ENCODE assay signal across 10 cellular contexts in genomic region chr2:106098081-106098480, GRCh38.
DNase-seq lines count a peak whose midpoint lies in the region; ATAC-seq and TF ChIP-seq lines count a peak whose summit lies in the region.
"Had no signal": no experiment of that assay in that cellular context is flagged by ENCODE, and none has a peak within 500 bp of the region (broad histone marks: within the 10 kb centered on the region; RNA-seq: fewer than 3 reads in every experiment).

No MANE protein-coding gene starts in this region.

- no peaks in the 10 kb centered on the region for H3K27me3 Mint-ChIP-seq in activated T-cell treated with anti-CD3 and anti-CD28 coated beads, Interleukin-2, amount 50 U/mL, for 24 hours
- H3K27me3 Mint-ChIP-seq in osteocyte (ENCODE audit: unreplicated experiment): no peaks in the 10 kb centered on the region

- peaks cover 81% of the 10 kb centered on the region for H3K36me3 Mint-ChIP-seq in activated T-cell treated with anti-CD3 and anti-CD28 coated beads, Interleukin-2, amount 50 U/mL, for 24 hours (ENCODE audit: low read depth)
- H3K36me3 Mint-ChIP-seq in osteocyte (ENCODE audit: unreplicated experiment): peaks cover 5% of the 10 kb centered on the region

- no peaks in the 10 kb centered on the region for H3K9me3 ChIP-seq in left lung

- H3K27ac Mint-ChIP-seq in activated T-cell treated with anti-CD3 and anti-CD28 coated beads, Interleukin-2, amount 50 U/mL, for 24 hours: no peak overlapping the region
- no peak overlapping the region for H3K27ac Mint-ChIP-seq in osteocyte (ENCODE audit: unreplicated experiment)

- no peaks in the 10 kb centered on the region for H3K9me3 Mint-ChIP-seq in activated T-cell treated with anti-CD3 and anti-CD28 coated beads, Interleukin-2, amount 50 U/mL, for 24 hours
- H3K9me3 Mint-ChIP-seq in osteocyte (ENCODE audit: unreplicated experiment): no peaks in the 10 kb centered on the region

- H3K4me3 Mint-ChIP-seq in activated T-cell treated with anti-CD3 and anti-CD28 coated beads, Interleukin-2, amount 50 U/mL, for 24 hours: no peak overlapping the region
- no peak overlapping the region for H3K4me3 Mint-ChIP-seq in osteocyte (ENCODE audit: unreplicated experiment)

- peaks cover 0 to 4% of the 10 kb centered on the region in 2 donors for H3K4me1 ChIP-seq in left lung

- no peaks in the 10 kb centered on the region for H3K27me3 ChIP-seq in left lung

- peaks cover 0 to 71% of the 10 kb centered on the region in 2 donors for H3K36me3 ChIP-seq in left lung

- TF ChIP-seq CTCF in osteocyte (IDR thresholded peaks at IDR 0.05) (peak; percentile 60), left lung (IDR thresholded peaks at IDR 0.05) (no peak)

- peak; percentile 54 for DNase-seq in activated T-cell treated with anti-CD3 and anti-CD28 coated beads, Interleukin-2, amount 50 U/mL, for 24 hours
- DNase-seq in activated T-cell treated with anti-CD3 and anti-CD28 coated beads for 4 hours (no peak), NCI-H2196 (lab: John Stamatoyannopoulos, UW; ENCODE audit: unreplicated experiment) (peak; percentile 20), dermis blood vessel endothelial cell (peak; percentile 20), osteocyte (ENCODE audit: extremely low spot score, unreplicated experiment) (no peak), left lung (no peak)
- DNase-seq: GOT3, KBM-7 had no signal

- ATAC-seq in HG02588 (IDR thresholded peaks at IDR 0.05; ENCODE audit: unreplicated experiment) (no peak), left lung (no peak), GM18868 (IDR thresholded peaks at IDR 0.05; ENCODE audit: unreplicated experiment) (no peak)

- no peak overlapping the region for H3K27ac ChIP-seq in left lung

- intact Hi-C loops in left lung (cut with DNase I): no loop called here

- no peak overlapping the region for H3K4me3 ChIP-seq in left lung

- H3K4me1 Mint-ChIP-seq in activated T-cell treated with anti-CD3 and anti-CD28 coated beads, Interleukin-2, amount 50 U/mL, for 24 hours (ENCODE audit: low read depth): peaks cover 48% of the 10 kb centered on the region
- no peaks in the 10 kb centered on the region for H3K4me1 Mint-ChIP-seq in osteocyte (ENCODE audit: unreplicated experiment)

Comparison
In these comparisons a context has a peak if more than half of its experiments do, and no peak if none do; other contexts are left out.
1. DNase-seq: peak in activated T-cell treated with anti-CD3 and anti-CD28 coated beads, Interleukin-2, amount 50 U/mL, for 24 hours (single experiment), NCI-H2196 (single experiment) and dermis blood vessel endothelial cell (single experiment); none in activated T-cell treated with anti-CD3 and anti-CD28 coated beads for 4 hours (single experiment), osteocyte (single experiment) and left lung (0 of 2).